In the genomic region with DNA sequence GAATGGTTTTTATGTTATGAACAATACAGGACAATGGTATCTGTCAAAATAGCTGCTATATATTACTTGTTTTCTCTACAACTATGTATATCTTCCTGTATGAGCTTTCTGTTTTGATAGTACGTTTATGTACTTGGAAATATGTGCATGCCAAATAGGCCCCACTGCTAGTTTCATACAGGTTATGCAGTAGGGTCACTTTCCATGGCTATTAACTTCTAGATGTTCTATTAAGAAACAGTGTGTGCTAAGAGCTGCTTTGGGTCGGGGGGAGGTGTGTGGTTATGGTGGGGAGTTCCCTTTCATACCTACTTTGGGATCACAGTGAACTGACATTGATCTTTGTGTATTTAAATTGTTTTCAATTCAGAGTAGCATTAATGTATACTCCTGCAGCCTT, we compare ENCODE assay signal across 29 cellular contexts. TPM values are rescaled to one million over a fixed set of nuclear protein-coding genes. Genes with fewer than 3 reads are reported as not detected.
DNase-seq lines count a peak whose midpoint lies in the region; ATAC-seq and TF ChIP-seq lines count a peak whose summit lies in the region.
"Had no signal": no experiment of that assay in that cellular context is flagged by ENCODE, and none has a peak within 500 bp of the region (broad histone marks: within the 10 kb centered on the region; RNA-seq: fewer than 3 reads in every experiment).

No MANE protein-coding gene starts in this region.

- H3K4me3 Mint-ChIP-seq in activated CD4-positive, alpha-beta T cell treated with anti-CD3 and anti-CD28 coated beads, Interleukin-2, amount 10 ng/mL, durations not matched to agents 24 days and 14 days, result no peak overlapping the region
- H3K4me3 Mint-ChIP-seq in GM23338, result no peak overlapping the region
- no peak overlapping the region for H3K4me3 Mint-ChIP-seq in activated T-helper 17 cell treated with anti-CD3 and anti-CD28 coated beads, Interleukin-2, amount 50 U/mL, for 72 hours
- no peak overlapping the region for H3K4me3 Mint-ChIP-seq in stimulated activated naive B cell treated with anti-CD40 and anti-IgM and Interleukin-4, amounts not matched to agents 10 μg/mL and 1 μg/mL and 100 μg/mL, for 72 hours
- H3K4me3 Mint-ChIP-seq: CD14-positive monocyte; nephron; stimulated activated naive CD8-positive, alpha-beta T cell treated with anti-CD3 and anti-CD28 coated beads, Interleukin-15, Interleukin-2, amounts not matched to agents 100 ng/mL and 50 ng/mL, for 24 hours had no signal

- H3K4me1 ChIP-seq in GM23338 (ENCODE audit: insufficient read depth) (peaks cover 68% of the 10 kb centered on the region), SK-N-SH (ENCODE audit: control insufficient read depth in 1 of 2, insufficient read depth in 2 of 2, low read depth in 1 of 2, low read length in 1 of 2) (peaks cover 0 to 3% of the 10 kb centered on the region in 2 experiments; a peak in 1 of 4 replicates), ascending aorta (no peaks in the 10 kb centered on the region)
- H3K4me1 ChIP-seq: Caco-2, colonic mucosa, HAP-1 had no signal

- H3K36me3 ChIP-seq in GM23338 (ENCODE audit: insufficient read depth), result no peaks in the 10 kb centered on the region
- H3K36me3 ChIP-seq in SK-N-SH (replicated peaks in 1 of 2; ENCODE audit: control insufficient read depth in 1 of 2, insufficient read depth in 2 of 2, low read length in 1 of 2), result no peaks in the 10 kb centered on the region
- no peaks in the 10 kb centered on the region for H3K36me3 ChIP-seq in ascending aorta
- H3K36me3 ChIP-seq: colonic mucosa, HAP-1, ovary, thoracic aorta had no signal

- H3K27me3 ChIP-seq in GM23338 (ENCODE audit: insufficient read depth), result no peaks in the 10 kb centered on the region
- H3K27me3 ChIP-seq in SK-N-SH (ENCODE audit: insufficient read depth), result no peaks in the 10 kb centered on the region
- H3K27me3 ChIP-seq in ascending aorta, result no peaks in the 10 kb centered on the region
- H3K27me3 ChIP-seq: colonic mucosa, ovary had no signal

- no peak for TF ChIP-seq RAD21 in SK-N-SH (IDR thresholded peaks at IDR 0.05; ENCODE audit: low read length)

- H3K9me3 ChIP-seq in SK-N-SH, result no peaks in the 10 kb centered on the region
- no peaks in the 10 kb centered on the region for H3K9me3 ChIP-seq in ascending aorta
- H3K9me3 ChIP-seq: Caco-2, colonic mucosa, HAP-1, ovary, thoracic aorta had no signal

- H3K9me2 ChIP-seq in GM23338 (ENCODE audit: insufficient read depth) (no peaks in the 10 kb centered on the region), SK-N-SH (no peaks in the 10 kb centered on the region)

- H3K27ac Mint-ChIP-seq in activated CD4-positive, alpha-beta T cell treated with anti-CD3 and anti-CD28 coated beads, Interleukin-2, amount 10 ng/mL, durations not matched to agents 24 days and 14 days, result peak overlapping the region; percentile 31
- H3K27ac Mint-ChIP-seq in GM23338, result no peak overlapping the region
- H3K27ac Mint-ChIP-seq in activated T-helper 17 cell treated with anti-CD3 and anti-CD28 coated beads, Interleukin-2, amount 50 U/mL, for 72 hours, result peak overlapping the region; percentile 17
- no peak overlapping the region for H3K27ac Mint-ChIP-seq in stimulated activated naive B cell treated with anti-CD40 and anti-IgM and Interleukin-4, amounts not matched to agents 10 μg/mL and 1 μg/mL and 100 μg/mL, for 72 hours
- H3K27ac Mint-ChIP-seq: activated naive CD4-positive, alpha-beta T cell treated with anti-CD3 and anti-CD28 coated beads, Interleukin-2, amount 50 U/mL, for 72 hours; activated T-helper 2 cell treated with anti-CD3 and anti-CD28 coated beads, Interferon-gamma antibody, Interleukin-2, Interleukin-4, amounts not matched to agents 10 μg/mL and 5 μg/mL and 100 μg/mL, durations not matched to agents 14 hours and 24 hours and 36 hours; stimulated activated naive CD8-positive, alpha-beta T cell treated with anti-CD3 and anti-CD28 coated beads, Interleukin-15, Interleukin-2, amounts not matched to agents 100 ng/mL and 50 ng/mL, for 24 hours had no signal

- no peak overlapping the region for H3K4me3 ChIP-seq in GM23338
- H3K4me3 ChIP-seq in SK-N-SH (ENCODE audit: low read depth in 2 of 2, low read length in 1 of 2), result no peak overlapping the region
- H3K4me3 ChIP-seq in ascending aorta, result no peak overlapping the region
- H3K4me3 ChIP-seq: colonic mucosa, HAP-1, ovary, skin epidermis, thoracic aorta had no signal

- H2AFZ ChIP-seq in GM23338 (no peak overlapping the region), SK-N-SH (ENCODE audit: low read depth) (no peak overlapping the region)

- H3K4me1 Mint-ChIP-seq in activated CD4-positive, alpha-beta T cell treated with anti-CD3 and anti-CD28 coated beads, Interleukin-2, amount 10 ng/mL, durations not matched to agents 24 days and 14 days, result peaks cover 39% of the 10 kb centered on the region
- peaks cover 35% of the 10 kb centered on the region for H3K4me1 Mint-ChIP-seq in GM23338
- H3K4me1 Mint-ChIP-seq in activated T-helper 17 cell treated with anti-CD3 and anti-CD28 coated beads, Interleukin-2, amount 50 U/mL, for 72 hours, result peaks cover 40% of the 10 kb centered on the region
- H3K4me1 Mint-ChIP-seq in stimulated activated naive B cell treated with anti-CD40 and anti-IgM and Interleukin-4, amounts not matched to agents 10 μg/mL and 1 μg/mL and 100 μg/mL, for 72 hours, result peaks cover 11 to 46% of the 10 kb centered on the region in 2 donors

- intact Hi-C loops in activated CD4-positive, alpha-beta T cell treated with anti-CD3 and anti-CD28 coated beads, Interleukin-2, amount 10 ng/mL, durations not matched to agents 24 days and 14 days (cut with micrococcal nuclease), result no loop called here
- intact Hi-C loops in ascending aorta (cut with DNase I), result no loop called here

- no peak for TF ChIP-seq CTCF in GM23338 (conservative IDR thresholded peaks at IDR 0.05; ENCODE audit: low read depth in 2 of 2)
- TF ChIP-seq CTCF in SK-N-SH (IDR thresholded peaks at IDR 0.05), result no peak
- TF ChIP-seq CTCF in ascending aorta (IDR thresholded peaks at IDR 0.05), result no peak

- H3K27ac ChIP-seq in GM23338 (ENCODE audit: low read depth) (peak overlapping the region; percentile 53; the same call in 1 of the 2 replicates), SK-N-SH (ENCODE audit: low read depth in 2 of 2, low read length in 1 of 2) (no peak overlapping the region), ascending aorta (no peak overlapping the region)
- H3K27ac ChIP-seq: colonic mucosa, ovary, skin epidermis, thoracic aorta had no signal

- peaks cover 26% of the 10 kb centered on the region for H3K36me3 Mint-ChIP-seq in activated CD4-positive, alpha-beta T cell treated with anti-CD3 and anti-CD28 coated beads, Interleukin-2, amount 10 ng/mL, durations not matched to agents 24 days and 14 days (ENCODE audit: low read depth)
- no peaks in the 10 kb centered on the region for H3K36me3 Mint-ChIP-seq in GM23338 (ENCODE audit: low read depth)
- peaks cover 72% of the 10 kb centered on the region for H3K36me3 Mint-ChIP-seq in activated T-helper 17 cell treated with anti-CD3 and anti-CD28 coated beads, Interleukin-2, amount 50 U/mL, for 72 hours (ENCODE audit: low read depth)
- H3K36me3 Mint-ChIP-seq in stimulated activated naive B cell treated with anti-CD40 and anti-IgM and Interleukin-4, amounts not matched to agents 10 μg/mL and 1 μg/mL and 100 μg/mL, for 72 hours, result peaks cover 0 to 9% of the 10 kb centered on the region in 2 donors

- 96% methylated on average over 2 of the region's 2 CpGs for WGBS in SK-N-SH (ENCODE audit: low lambda C conversion rate)

- H3K27me3 Mint-ChIP-seq in activated CD4-positive, alpha-beta T cell treated with anti-CD3 and anti-CD28 coated beads, Interleukin-2, amount 10 ng/mL, durations not matched to agents 24 days and 14 days, result no peaks in the 10 kb centered on the region
- H3K27me3 Mint-ChIP-seq in GM23338 (ENCODE audit: insufficient read depth, low read depth, poor library complexity), result peaks cover 4% of the 10 kb centered on the region
- no peaks in the 10 kb centered on the region for H3K27me3 Mint-ChIP-seq in activated T-helper 17 cell treated with anti-CD3 and anti-CD28 coated beads, Interleukin-2, amount 50 U/mL, for 72 hours
- H3K27me3 Mint-ChIP-seq in stimulated activated naive B cell treated with anti-CD40 and anti-IgM and Interleukin-4, amounts not matched to agents 10 μg/mL and 1 μg/mL and 100 μg/mL, for 72 hours, result no peaks in the 10 kb centered on the region
- H3K27me3 Mint-ChIP-seq: stimulated activated naive CD8-positive, alpha-beta T cell treated with anti-CD3 and anti-CD28 coated beads, Interleukin-15, Interleukin-2, amounts not matched to agents 100 ng/mL and 50 ng/mL, for 24 hours had no signal

- no peak for ATAC-seq in GM23338
- no peak for ATAC-seq in activated T-helper 17 cell treated with anti-CD3 and anti-CD28 coated beads, Interleukin-2, amount 50 U/mL, for 72 hours (replicated peaks)
- ATAC-seq in stimulated activated naive B cell treated with anti-CD40 and anti-IgM and Interleukin-4, amounts not matched to agents 10 μg/mL and 1 μg/mL and 100 μg/mL, for 72 hours (replicated peaks), result peak; percentile 34 to 36
- ATAC-seq: activated naive CD4-positive, alpha-beta T cell treated with anti-CD3 and anti-CD28 coated beads, Interleukin-2, amount 50 U/mL, for 72 hours had no signal

- H3F3A ChIP-seq in GM23338 (replicated peaks; ENCODE audit: low read depth) (0 out of 2 replicates have a peak, but pooled peaks cover 8% of the 10 kb centered on the region), SK-N-SH (replicated peaks; ENCODE audit: insufficient read depth) (peaks cover 3% of the 10 kb centered on the region)

- H3K79me2 ChIP-seq in GM23338 (replicated peaks; ENCODE audit: insufficient read depth) (peaks cover 100% of the 10 kb centered on the region), SK-N-SH (ENCODE audit: insufficient read depth) (peaks cover 86% of the 10 kb centered on the region)

- TF ChIP-seq EP300 in SK-N-SH (IDR thresholded peaks at IDR 0.05; ENCODE audit: borderline replicate concordance in 1 of 2, low read depth in 1 of 2, low read length in 1 of 2), result no peak

- H3K4me2 ChIP-seq in GM23338, result no peak overlapping the region
- no peak overlapping the region for H3K4me2 ChIP-seq in SK-N-SH

- no peak for DNase-seq in activated CD4-positive, alpha-beta T cell treated with anti-CD3 and anti-CD28 coated beads, Interleukin-2, amount 10 ng/mL, durations not matched to agents 24 days and 14 days
- no peak for DNase-seq in activated CD4-positive, alpha-beta T cell treated with anti-CD3 and anti-CD28 coated beads, Interleukin-2, amount 50 U/mL, for 1 hour
- DNase-seq in GM23338 (ENCODE audit: low spot score) (no peak), SK-N-SH (no peak), ascending aorta (ENCODE audit: low spot score in 2 of 2) (no peak)
- DNase-seq in stimulated activated naive B cell treated with anti-CD40 and anti-IgM and Interleukin-4, amounts not matched to agents 10 μg/mL and 1 μg/mL and 100 μg/mL, for 72 hours, result no peak
- DNase-seq in stimulated activated CD4-positive, alpha-beta T cell treated with anti-CD3 and anti-CD28 coated beads, Interleukin-4, amount 100 ng/mL, for 1 hour, result no peak
- DNase-seq: activated CD4-positive, alpha-beta T cell treated with anti-CD3 and anti-CD28 coated beads, Interleukin-2, amount 50 U/mL, for 48 hours; activated CD4-positive, CD25-positive, alpha-beta regulatory T cell; anterior cingulate cortex; Caco-2; colonic mucosa; Kasumi-1; mammary epithelial cell; NCI-H146; NCI-H446; NCI-H748 treated with DMSO at 0.1 percent for 48 hours; ovary; retina; SHP77 treated with DMSO at 0.1 percent for 48 hours had no signal

- H4K20me1 ChIP-seq in GM23338 (replicated peaks; ENCODE audit: insufficient read depth) (peaks cover 88% of the 10 kb centered on the region), SK-N-SH (ENCODE audit: insufficient read depth) (peaks cover 21% of the 10 kb centered on the region)

- CTCF ChIA-PET in SK-N-SH (lab: Yijun Ruan, JAX), result interaction anchor here (0.6 to 2.5 kb wide), 3 partner anchors 10 to 364 kb away, joined by 3 to 15 read pairs (median 3); no protein-coding TSS in a partner anchor

- H3K9me3 Mint-ChIP-seq in activated CD4-positive, alpha-beta T cell treated with anti-CD3 and anti-CD28 coated beads, Interleukin-2, amount 10 ng/mL, durations not matched to agents 24 days and 14 days, result no peaks in the 10 kb centered on the region
- no peaks in the 10 kb centered on the region for H3K9me3 Mint-ChIP-seq in GM23338
- H3K9me3 Mint-ChIP-seq in activated T-helper 17 cell treated with anti-CD3 and anti-CD28 coated beads, Interleukin-2, amount 50 U/mL, for 72 hours, result no peaks in the 10 kb centered on the region
- H3K9me3 Mint-ChIP-seq in stimulated activated naive B cell treated with anti-CD40 and anti-IgM and Interleukin-4, amounts not matched to agents 10 μg/mL and 1 μg/mL and 100 μg/mL, for 72 hours, result no peaks in the 10 kb centered on the region
- H3K9me3 Mint-ChIP-seq: activated naive CD4-positive, alpha-beta T cell treated with anti-CD3 and anti-CD28 coated beads, Interleukin-2, amount 50 U/mL, for 72 hours; activated T-helper 2 cell treated with anti-CD3 and anti-CD28 coated beads, Interferon-gamma antibody, Interleukin-2, Interleukin-4, amounts not matched to agents 10 μg/mL and 5 μg/mL and 100 μg/mL, durations not matched to agents 14 hours and 24 hours and 36 hours; CD14-positive monocyte; nephron; stimulated activated naive CD8-positive, alpha-beta T cell treated with anti-CD3 and anti-CD28 coated beads, Interleukin-15, Interleukin-2, amounts not matched to agents 100 ng/mL and 50 ng/mL, for 24 hours had no signal

- H3K9ac ChIP-seq in SK-N-SH, result no peak overlapping the region

- POLR2A ChIA-PET in SK-N-SH (lab: Yijun Ruan, JAX), result no interaction called here

RNA-seq across cellular contexts. Expression of a gene that starts 30.9 kb away (rescaled TPM):
- 539 and 547 TPM in 2 replicates for total RNA-seq in activated CD4-positive, alpha-beta T cell treated with anti-CD3 and anti-CD28 coated beads, Interleukin-2, amount 10 ng/mL, durations not matched to agents 24 days and 14 days
- total RNA-seq in GM23338 (2014; rRNA removed; shearing (Covaris generic)), result 205 and 212 TPM in 2 replicates
- polyA plus RNA-seq in GM23338 (2016; fragmentation: Nextera tagmentation; extraction: Ambion mirVana), result 457 and 461 TPM in 2 replicates
- 100 to 1,000 TPM; 238 to 481 TPM for total RNA-seq in activated T-helper 17 cell treated with anti-CD3 and anti-CD28 coated beads, Interleukin-2, amount 50 U/mL, for 72 hours
- polyA plus RNA-seq in SK-N-SH (2012; rRNA removed), result 13.8 and 16.4 TPM in 2 replicates
- polyA plus RNA-seq in SK-N-SH (2012; cell fraction: cytosol; rRNA removed), result 14.2 and 16.3 TPM in 2 replicates
- polyA plus RNA-seq in SK-N-SH (2012; cell fraction: nucleus; rRNA removed), result 29.8 and 46.5 TPM in 2 replicates
- total RNA-seq in ascending aorta, result 17.6 TPM

Comparison
In these comparisons a context has a peak if more than half of its experiments do, and no peak if none do; other contexts are left out.
1. H3K27ac Mint-ChIP-seq: peak in activated CD4-positive, alpha-beta T cell treated with anti-CD3 and anti-CD28 coated beads, Interleukin-2, amount 10 ng/mL, durations not matched to agents 24 days and 14 days (single experiment) and activated T-helper 17 cell treated with anti-CD3 and anti-CD28 coated beads, Interleukin-2, amount 50 U/mL, for 72 hours (single experiment); none in GM23338 (single experiment) and stimulated activated naive B cell treated with anti-CD40 and anti-IgM and Interleukin-4, amounts not matched to agents 10 μg/mL and 1 μg/mL and 100 μg/mL, for 72 hours (single experiment).
2. ATAC-seq: peak in stimulated activated naive B cell treated with anti-CD40 and anti-IgM and Interleukin-4, amounts not matched to agents 10 μg/mL and 1 μg/mL and 100 μg/mL, for 72 hours (2 of 2); none in GM23338 (single experiment) and activated T-helper 17 cell treated with anti-CD3 and anti-CD28 coated beads, Interleukin-2, amount 50 U/mL, for 72 hours (single experiment).
3. RNA of a gene that starts 30.9 kb away (total RNA-seq): 539 to 547 TPM in activated CD4-positive, alpha-beta T cell treated with anti-CD3 and anti-CD28 coated beads, Interleukin-2, amount 10 ng/mL, durations not matched to agents 24 days and 14 days, 238 to 481 TPM in activated T-helper 17 cell treated with anti-CD3 and anti-CD28 coated beads, Interleukin-2, amount 50 U/mL, for 72 hours and 205 to 212 TPM in GM23338; 17.6 TPM in ascending aorta (single experiment); every median in the first group is over 10 times any median in the second.